ENCODE assay signal across 9 cellular contexts in genomic region chr12:14258468-14258947, GRCh38.
DNase-seq lines count a peak whose midpoint lies in the region; FAIRE-seq and TF ChIP-seq lines count a peak whose summit lies in the region.
"Had no signal": no experiment of that assay in that cellular context is flagged by ENCODE, and none has a peak within 500 bp of the region (broad histone marks: within the 10 kb centered on the region; RNA-seq: fewer than 3 reads in every experiment).

No MANE protein-coding gene starts in this region.

- H3K4me3 ChIP-seq in mesenchymal stem cell (ENCODE audit: insufficient read depth in 1 of 2, low read depth in 1 of 2, low read length in 2 of 2) (peak overlapping the region in 1 of 2 experiments; percentile 68), thyroid gland (replicated peaks in 1 of 3) (no peak overlapping the region)

- DNase-seq in activated CD4-positive, alpha-beta T cell treated with anti-CD3 and anti-CD28 coated beads, Interleukin-2, amount 10 ng/mL, durations not matched to agents 7 days and 5 days = no peak
- no peak for DNase-seq in activated CD4-positive, alpha-beta T cell treated with anti-CD3 and anti-CD28 coated beads, Interleukin-2, amount 50 U/mL, for 4 hours
- DNase-seq in activated naive CD8-positive, alpha-beta T cell treated with anti-CD3 and anti-CD28 coated beads for 36 hours = no peak
- DNase-seq in mesenchymal stem cell (no peak), thyroid gland (peak; percentile 45 to 50), HTR-8/SVneo (ENCODE audit: insufficient read length, low spot score) (no peak), COLO829 (ENCODE audit: low spot score) (no peak), ecto neural progenitor cell (ENCODE audit: low spot score) (no peak)

- H3K4me1 Mint-ChIP-seq in activated CD4-positive, alpha-beta T cell treated with anti-CD3 and anti-CD28 coated beads, Interleukin-2, amount 10 ng/mL, durations not matched to agents 7 days and 5 days = peaks cover 55% of the 10 kb centered on the region
- H3K4me1 Mint-ChIP-seq in activated naive CD8-positive, alpha-beta T cell treated with anti-CD3 and anti-CD28 coated beads for 36 hours = peaks cover 55% of the 10 kb centered on the region

- no peak for TF ChIP-seq CTCF in thyroid gland (IDR thresholded peaks at IDR 0.05)

- H2AFZ ChIP-seq in mesenchymal stem cell (ENCODE audit: low read depth, low read length) = peak overlapping the region; percentile 18

- H2BK15ac ChIP-seq in mesenchymal stem cell (ENCODE audit: low read depth, poor library complexity, severe bottlenecking) = no peak overlapping the region

- POLR2A ChIA-PET in activated CD4-positive, alpha-beta T cell treated with anti-CD3 and anti-CD28 coated beads, Interleukin-2, amount 10 ng/mL, durations not matched to agents 7 days and 5 days (lab: Charles Lee) = interaction anchor here (1.0 to 1.3 kb wide), 2 partner anchors 107 to 137 kb away, joined by 13 to 19 read pairs; partner anchors contain the start of gene ATF7IP

- H2AK5ac ChIP-seq in mesenchymal stem cell (ENCODE audit: low read length, severe bottlenecking) = peak overlapping the region; percentile 25

- CTCF ChIA-PET in activated CD4-positive, alpha-beta T cell treated with anti-CD3 and anti-CD28 coated beads, Interleukin-2, amount 10 ng/mL, durations not matched to agents 7 days and 5 days (lab: Charles Lee) = interaction anchor here (0.7 to 2.0 kb wide), 14 partner anchors 9 to 196 kb away, joined by 3 to 11 read pairs (median 5); partner anchors contain the start of gene ATF7IP

- H3K9ac ChIP-seq in mesenchymal stem cell (ENCODE audit: low read length) = peak overlapping the region; percentile 86

- WGBS in mesenchymal stem cell = 84% methylated on average over 4 of the region's 4 CpGs
- WGBS in thyroid gland, 2 donors = 42 to 46% methylated on average over 4 of the region's 4 CpGs

- H3K4ac ChIP-seq in mesenchymal stem cell (ENCODE audit: low read depth in 1 of 2, low read length in 2 of 2) = peak overlapping the region; percentile 7 to 42

- H3K23ac ChIP-seq in mesenchymal stem cell (ENCODE audit: low read length in 2 of 2) = no peak overlapping the region

- no peak for TF ChIP-seq POLR2A in thyroid gland (IDR thresholded peaks at IDR 0.05)

- H3K36me3 ChIP-seq in mesenchymal stem cell (ENCODE audit: control insufficient read depth in 1 of 2, insufficient read depth in 2 of 2, low read depth in 1 of 2, low read length in 2 of 2) (no peaks in the 10 kb centered on the region), thyroid gland (no peaks in the 10 kb centered on the region)

- H2BK120ac ChIP-seq in mesenchymal stem cell (ENCODE audit: low read depth, low read length) = peak overlapping the region; percentile 58

- H3K27ac ChIP-seq in mesenchymal stem cell (ENCODE audit: low read length, poor library complexity, severe bottlenecking) = peak overlapping the region; percentile 73
- peak overlapping the region; percentile 91 to 92 (median 92) for H3K27ac ChIP-seq in thyroid gland

- H3K27ac Mint-ChIP-seq in activated CD4-positive, alpha-beta T cell treated with anti-CD3 and anti-CD28 coated beads, Interleukin-2, amount 10 ng/mL, durations not matched to agents 7 days and 5 days = peak overlapping the region; percentile 98
- H3K27ac Mint-ChIP-seq in activated naive CD8-positive, alpha-beta T cell treated with anti-CD3 and anti-CD28 coated beads for 36 hours = peak overlapping the region; percentile 96

- H3K36me3 Mint-ChIP-seq in activated CD4-positive, alpha-beta T cell treated with anti-CD3 and anti-CD28 coated beads, Interleukin-2, amount 10 ng/mL, durations not matched to agents 7 days and 5 days (ENCODE audit: low read depth) = peaks cover 46% of the 10 kb centered on the region
- peaks cover 32% of the 10 kb centered on the region for H3K36me3 Mint-ChIP-seq in activated naive CD8-positive, alpha-beta T cell treated with anti-CD3 and anti-CD28 coated beads for 36 hours

- peak overlapping the region; percentile 65 to 97 for H3K18ac ChIP-seq in mesenchymal stem cell (ENCODE audit: low read depth in 1 of 2, low read length in 2 of 2)

- no peak for FAIRE-seq in HTR-8/SVneo (lab: Jason Lieb, UNC)
- FAIRE-seq: D721Med had no signal

- H2BK12ac ChIP-seq in mesenchymal stem cell (ENCODE audit: low read length in 2 of 2) = peak overlapping the region; percentile 46 to 97

- no peaks in the 10 kb centered on the region for H3K27me3 ChIP-seq in mesenchymal stem cell (ENCODE audit: control insufficient read depth in 1 of 2, insufficient read depth in 1 of 2, low read length in 2 of 2)
- H3K27me3 ChIP-seq in thyroid gland = no peaks in the 10 kb centered on the region

- peak overlapping the region; percentile 84 for H4K8ac ChIP-seq in mesenchymal stem cell (ENCODE audit: low read length)

- peak overlapping the region in 1 of 2 experiments; percentile 3 for H3K14ac ChIP-seq in mesenchymal stem cell (ENCODE audit: low read length in 2 of 2)

- H2BK5ac ChIP-seq in mesenchymal stem cell (ENCODE audit: low read depth, low read length, poor library complexity, severe bottlenecking) = no peak overlapping the region

- peak overlapping the region; percentile 79 for H4K91ac ChIP-seq in mesenchymal stem cell (ENCODE audit: low read length)

- peaks cover 42% of the 10 kb centered on the region for H3K9me3 Mint-ChIP-seq in activated CD4-positive, alpha-beta T cell treated with anti-CD3 and anti-CD28 coated beads, Interleukin-2, amount 10 ng/mL, durations not matched to agents 7 days and 5 days
- peaks cover 21% of the 10 kb centered on the region for H3K9me3 Mint-ChIP-seq in activated naive CD8-positive, alpha-beta T cell treated with anti-CD3 and anti-CD28 coated beads for 36 hours

- H3K27me3 Mint-ChIP-seq in activated CD4-positive, alpha-beta T cell treated with anti-CD3 and anti-CD28 coated beads, Interleukin-2, amount 10 ng/mL, durations not matched to agents 7 days and 5 days = no peaks in the 10 kb centered on the region
- no peaks in the 10 kb centered on the region for H3K27me3 Mint-ChIP-seq in activated naive CD8-positive, alpha-beta T cell treated with anti-CD3 and anti-CD28 coated beads for 36 hours

- no peaks in the 10 kb centered on the region for H3K79me1 ChIP-seq in mesenchymal stem cell (replicated peaks; ENCODE audit: low read length, poor library complexity, severe bottlenecking)

- no peak overlapping the region for H3K4me3 Mint-ChIP-seq in activated CD4-positive, alpha-beta T cell treated with anti-CD3 and anti-CD28 coated beads, Interleukin-2, amount 10 ng/mL, durations not matched to agents 7 days and 5 days
- H3K4me3 Mint-ChIP-seq in activated naive CD8-positive, alpha-beta T cell treated with anti-CD3 and anti-CD28 coated beads for 36 hours = no peak overlapping the region

- intact Hi-C loops in thyroid gland (cut with DNase I) = no loop called here

- no peak overlapping the region for H3K4me2 ChIP-seq in mesenchymal stem cell (ENCODE audit: low read length, poor library complexity, severe bottlenecking)

- H3K9me3 ChIP-seq in mesenchymal stem cell (ENCODE audit: control insufficient read depth, low read length) (no peaks in the 10 kb centered on the region), thyroid gland (no peaks in the 10 kb centered on the region)

- H3K4me1 ChIP-seq in mesenchymal stem cell (ENCODE audit: control insufficient read depth, insufficient read depth, low read depth, low read length) (peaks cover 16% of the 10 kb centered on the region), thyroid gland (peaks cover 20 to 43% of the 10 kb centered on the region in 2 donors)

Comparison
In these comparisons a context has a peak if more than half of its experiments do, and no peak if none do; other contexts are left out.
1. DNase-seq: peak in thyroid gland (2 of 2); none in activated CD4-positive, alpha-beta T cell treated with anti-CD3 and anti-CD28 coated beads, Interleukin-2, amount 10 ng/mL, durations not matched to agents 7 days and 5 days (single experiment), activated CD4-positive, alpha-beta T cell treated with anti-CD3 and anti-CD28 coated beads, Interleukin-2, amount 50 U/mL, for 4 hours (0 of 2), activated naive CD8-positive, alpha-beta T cell treated with anti-CD3 and anti-CD28 coated beads for 36 hours (single experiment), mesenchymal stem cell (single experiment), HTR-8/SVneo (single experiment), COLO829 (single experiment) and ecto neural progenitor cell (single experiment).